ENCODE assay signal across 8 cellular contexts in genomic region chr3:71584216-71585061, GRCh38. TPM values are rescaled to one million over a fixed set of nuclear protein-coding genes. Genes with fewer than 3 reads are reported as not detected.
DNase-seq lines count a peak whose midpoint lies in the region; ATAC-seq and TF ChIP-seq lines count a peak whose summit lies in the region.

No MANE protein-coding gene starts in this region.

- peaks cover 6% of the 10 kb centered on the region for H3K4me1 ChIP-seq in MM.1S (ENCODE audit: low read length)
- peaks cover 0 to 19% (median 0%) of the 10 kb centered on the region in 4 donors for H3K4me1 ChIP-seq in right lobe of liver

- H3K9me2 ChIP-seq in MM.1S (replicated peaks; ENCODE audit: insufficient read depth, low read length) = no peaks in the 10 kb centered on the region

- ATAC-seq in right lobe of liver = peak; percentile 41 to 54 (median 43)
- ATAC-seq in GM19455 (IDR thresholded peaks at IDR 0.05; ENCODE audit: unreplicated experiment) = no peak
- no peak for ATAC-seq in HG02678 (IDR thresholded peaks at IDR 0.05; ENCODE audit: unreplicated experiment)

- intact Hi-C loops in right lobe of liver (cut with DNase I) = no loop called here

- no peak overlapping the region; the same call in 1 of the 2 replicates for H3K4me3 ChIP-seq in MM.1S (ENCODE audit: low read length)
- H3K4me3 ChIP-seq in right lobe of liver = peak overlapping the region; percentile 68

- no peak for TF ChIP-seq CTCF in MM.1S (IDR thresholded peaks at IDR 0.05; ENCODE audit: low read length)
- no peak for TF ChIP-seq CTCF in right lobe of liver (IDR thresholded peaks at IDR 0.05)

- H3K27ac ChIP-seq in MM.1S (ENCODE audit: low read length) (no peak overlapping the region), right lobe of liver (peak overlapping the region; percentile 96 to 97 (median 96))

- TF ChIP-seq POLR2A in right lobe of liver (IDR thresholded peaks at IDR 0.05) = no peak

- peak overlapping the region; percentile 1; the same call in 1 of the 2 replicates for H3K4me2 ChIP-seq in MM.1S (ENCODE audit: low read depth, low read length)

- no peaks in the 10 kb centered on the region for H3K36me3 ChIP-seq in MM.1S (replicated peaks; ENCODE audit: insufficient read depth, low read length)
- H3K36me3 ChIP-seq in right lobe of liver = no peaks in the 10 kb centered on the region

- WGBS in right lobe of liver (ENCODE audit: insufficient coverage, low coverage, low lambda C conversion rate, missing lambda C conversion rate) = under 1% methylated on average over 22 of the region's 24 CpGs

- DNase-seq in COLO829 (ENCODE audit: low spot score) = peak; percentile 21
- DNase-seq in MM.1S = no peak
- DNase-seq in activated CD4-positive, alpha-beta T cell treated with anti-CD3 and anti-CD28 coated beads for 4 hours = peak; percentile 48 to 55
- peak; percentile 60 for DNase-seq in dermis blood vessel endothelial cell
- DNase-seq in right lobe of liver = peak; percentile 49 to 65 (median 63)
- peak; percentile 44 to 53 for DNase-seq in stimulated activated CD4-positive, alpha-beta T cell treated with anti-CD3 and anti-CD28 coated beads, Interleukin-2, amount 100 ng/mL, for 48 hours

- no peaks in the 10 kb centered on the region for H4K20me1 ChIP-seq in MM.1S (ENCODE audit: insufficient read depth, low read length)

- H3K9me3 ChIP-seq in MM.1S (replicated peaks; ENCODE audit: insufficient read depth, low read length) (no peaks in the 10 kb centered on the region), right lobe of liver (no peaks in the 10 kb centered on the region)

- H3K27me3 ChIP-seq in MM.1S (replicated peaks; ENCODE audit: insufficient read depth, low read length) = peaks cover 11% of the 10 kb centered on the region
- H3K27me3 ChIP-seq in right lobe of liver = no peaks in the 10 kb centered on the region

- peaks cover 16% of the 10 kb centered on the region for H3F3A ChIP-seq in MM.1S (ENCODE audit: insufficient read depth, low read length)

- H2AFZ ChIP-seq in MM.1S (ENCODE audit: low read length) = no peak overlapping the region

- H3K79me2 ChIP-seq in MM.1S (ENCODE audit: low read length) = no peaks in the 10 kb centered on the region

- H3K9ac ChIP-seq in MM.1S (ENCODE audit: low read length) = no peak overlapping the region

RNA-seq across cellular contexts. Expression of gene FOXP1, which starts 0.9 kb away (rescaled TPM):
- total RNA-seq in dermis blood vessel endothelial cell (70.8 and 72.3 TPM in 2 replicates), right lobe of liver (10 to 100 TPM; 26.7 to 47.7 (median 35.2) TPM)

Comparison
In these comparisons a context has a peak if more than half of its experiments do, and no peak if none do; other contexts are left out.
1. ATAC-seq: peak in right lobe of liver (4 of 4); none in GM19455 (single experiment) and HG02678 (single experiment).